In genomic region chr1:59143824-59144223, GRCh38 we compare ENCODE assay signal across 12 cellular contexts.
A peak's percentile ranks its signal among the peaks of the same experiment; 100 is the strongest.
DNase-seq lines count a peak whose midpoint lies in the region; ATAC-seq and TF ChIP-seq lines count a peak whose summit lies in the region.
"Had no signal": no experiment of that assay in that cellular context is flagged by ENCODE, and none has a peak within 500 bp of the region (broad histone marks: within the 10 kb centered on the region; RNA-seq: fewer than 3 reads in every experiment).

No MANE protein-coding gene starts in this region.

- H3K36me3 Mint-ChIP-seq in Caco-2 (ENCODE audit: insufficient read depth, unreplicated experiment) (no peaks in the 10 kb centered on the region), nephron (ENCODE audit: low read depth) (no peaks in the 10 kb centered on the region)
- H3K36me3 Mint-ChIP-seq: CD14-positive monocyte; stimulated activated effector memory CD8-positive, alpha-beta T cell treated with anti-CD3 and anti-CD28 coated beads, Interleukin-12 subunit alpha, Interleukin-12 subunit beta, amount 100 ng/mL, for 72 hours had no signal

- BruUV-seq in Caco-2 (replicated peaks; lab: Mats Ljungman, UMichigan): no TSS peak

- no peaks in the 10 kb centered on the region for H3K27me3 Mint-ChIP-seq in Caco-2 (ENCODE audit: insufficient read depth, unreplicated experiment)
- no peaks in the 10 kb centered on the region for H3K27me3 Mint-ChIP-seq in nephron (ENCODE audit: low read depth)

- peak overlapping the region; percentile 82 for H3K27ac ChIP-seq in epithelial cell of prostate

- POLR2A ChIA-PET in Caco-2 (lab: Charles Lee): no interaction called here

- H3K4me3 Mint-ChIP-seq in Caco-2 (ENCODE audit: unreplicated experiment) (no peak overlapping the region), nephron (no peak overlapping the region)
- H3K4me3 Mint-ChIP-seq: activated T-cell treated with anti-CD3 and anti-CD28 coated beads, Interleukin-2, amount 50 U/mL, for 4 hours; CD14-positive monocyte had no signal

- intact Hi-C loops in Caco-2 (cut with micrococcal nuclease; ENCODE audit: unreplicated experiment): no loop called here

- H3K27ac Mint-ChIP-seq in Caco-2 (ENCODE audit: unreplicated experiment) (peak overlapping the region; percentile 76), nephron (peak overlapping the region in 2 of 3 experiments; percentile 3 to 30)
- H3K27ac Mint-ChIP-seq: CD14-positive monocyte had no signal

- H3K9me3 ChIP-seq in Caco-2 (no peaks in the 10 kb centered on the region), MG63 (no peaks in the 10 kb centered on the region)

- no peaks in the 10 kb centered on the region for H3K36me3 ChIP-seq in Caco-2 (ENCODE audit: control insufficient read depth, insufficient read depth, low read length)
- no peaks in the 10 kb centered on the region for H3K36me3 ChIP-seq in MG63

- DNase-seq in Caco-2 (no peak), MG63 (peak; percentile 38), epithelial cell of prostate (ENCODE audit: low read depth, low spot score) (no peak), NCI-H1105 treated with DMSO at 0.1 percent for 48 hours (lab: John Stamatoyannopoulos, UW) (no peak)
- no peak for DNase-seq in stimulated activated CD4-positive, alpha-beta T cell treated with anti-CD3 and anti-CD28 coated beads, Interleukin-15, amount 100 ng/mL, for 24 hours
- DNase-seq in stimulated activated CD4-positive, alpha-beta T cell treated with anti-CD3 and anti-CD28 coated beads, Interleukin-4, amount 100 ng/mL, for 24 hours: no peak
- DNase-seq: activated T-cell treated with anti-CD3 and anti-CD28 coated beads, Interleukin-2, amount 50 U/mL, for 4 hours; NCI-H82 had no signal

- H3K4me1 ChIP-seq in Caco-2: peaks cover 20% of the 10 kb centered on the region

- CTCF ChIA-PET in Caco-2 (lab: Charles Lee): no interaction called here

- no peak for ATAC-seq in GM18858 (IDR thresholded peaks at IDR 0.05; ENCODE audit: unreplicated experiment)
- ATAC-seq: activated T-cell treated with anti-CD3 and anti-CD28 coated beads, Interleukin-2, amount 50 U/mL, for 4 hours; stimulated activated effector memory CD8-positive, alpha-beta T cell treated with anti-CD3 and anti-CD28 coated beads, Interleukin-12 subunit alpha, Interleukin-12 subunit beta, amount 100 ng/mL, for 72 hours had no signal

- H3K4me3 ChIP-seq in Caco-2 (ENCODE audit: low read depth, low read length): no peak overlapping the region
- no peak overlapping the region for H3K4me3 ChIP-seq in MG63

- H3K4me1 Mint-ChIP-seq in Caco-2 (ENCODE audit: low read depth, unreplicated experiment) (peaks cover 25% of the 10 kb centered on the region), nephron (peaks cover 41% of the 10 kb centered on the region)

- H3K27me3 ChIP-seq in Caco-2 (replicated peaks; ENCODE audit: control insufficient read depth, insufficient read depth, low read length): no peaks in the 10 kb centered on the region
- no peaks in the 10 kb centered on the region for H3K27me3 ChIP-seq in MG63

- H3K9me3 Mint-ChIP-seq in Caco-2 (ENCODE audit: unreplicated experiment) (no peaks in the 10 kb centered on the region), nephron (no peaks in the 10 kb centered on the region)
- H3K9me3 Mint-ChIP-seq: activated T-cell treated with anti-CD3 and anti-CD28 coated beads, Interleukin-2, amount 50 U/mL, for 4 hours; stimulated activated effector memory CD8-positive, alpha-beta T cell treated with anti-CD3 and anti-CD28 coated beads, Interleukin-12 subunit alpha, Interleukin-12 subunit beta, amount 100 ng/mL, for 72 hours had no signal

- no peak for TF ChIP-seq CTCF in Caco-2 (IDR thresholded peaks at IDR 0.05; ENCODE audit: insufficient read depth in 1 of 2, low read depth in 1 of 2, low read length in 1 of 2, severe bottlenecking in 1 of 2, unreplicated experiment in 1 of 2)
- no peak for TF ChIP-seq CTCF in nephron (IDR thresholded peaks at IDR 0.05; ENCODE audit: unreplicated experiment in 3 of 3)
